ENCODE assay signal across 18 cellular contexts in the genomic region with DNA sequence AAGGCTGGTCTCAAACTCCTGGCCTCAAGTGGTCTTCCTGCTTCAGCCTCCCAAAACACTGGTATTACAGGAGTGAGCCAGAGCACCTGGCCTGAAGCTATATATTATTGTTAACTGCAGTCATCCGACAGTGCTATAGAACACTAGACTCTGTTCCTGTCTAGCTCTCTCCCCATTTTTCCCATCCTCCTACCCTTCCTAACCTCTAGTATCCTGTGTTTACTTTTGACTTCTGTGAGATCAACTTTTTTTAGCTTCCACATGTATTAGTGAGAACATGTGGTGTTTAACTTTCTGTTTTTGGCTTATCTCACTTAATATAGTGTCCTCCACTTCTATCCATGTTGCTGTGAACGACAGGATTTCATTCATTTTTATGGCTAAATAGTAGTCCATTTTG. TPM values are rescaled to one million over a fixed set of nuclear protein-coding genes. Genes with fewer than 3 reads are reported as not detected.
DNase-seq lines count a peak whose midpoint lies in the region; ATAC-seq and TF ChIP-seq lines count a peak whose summit lies in the region.
"Had no signal": no experiment of that assay in that cellular context is flagged by ENCODE, and none has a peak within 500 bp of the region (broad histone marks: within the 10 kb centered on the region; RNA-seq: fewer than 3 reads in every experiment).

No MANE protein-coding gene starts in this region.

- no peak overlapping the region for H3K4me3 ChIP-seq in HEK293 (ENCODE audit: low read depth, low read length)

- H3K27me3 Mint-ChIP-seq in activated T-cell treated with anti-CD3 and anti-CD28 coated beads, Interleukin-2, amount 50 U/mL, for 24 hours: no peaks in the 10 kb centered on the region
- no peaks in the 10 kb centered on the region for H3K27me3 Mint-ChIP-seq in activated naive CD8-positive, alpha-beta T cell
- H3K27me3 Mint-ChIP-seq in naive B cell: no peaks in the 10 kb centered on the region
- H3K27me3 Mint-ChIP-seq: CD8-positive, alpha-beta memory T cell had no signal

- CTCF ChIA-PET in HEK293 (lab: Yijun Ruan, JAX): interaction anchor here (0.9 to 2.0 kb wide), 2 partner anchors 14 to 106 kb away, joined by 3 to 10 read pairs; no protein-coding TSS in a partner anchor

- TF ChIP-seq CTCF in HEK293 (tag by site-specific recombination; IDR thresholded peaks at IDR 0.05): no peak

- no peak for DNase-seq in activated T-cell treated with anti-CD3 and anti-CD28 coated beads, Interleukin-2, amount 50 U/mL, for 24 hours
- no peak for DNase-seq in activated T-cell treated with anti-CD3 and anti-CD28 coated beads, Interleukin-2, amount 50 U/mL, for 48 hours
- DNase-seq in naive B cell: no peak
- DNase-seq in UCSD-AML1 (lab: John Stamatoyannopoulos, UW; ENCODE audit: unreplicated experiment): no peak
- DNase-seq in DMS153 treated with DMSO at 0.1 percent for 48 hours (lab: John Stamatoyannopoulos, UW; ENCODE audit: unreplicated experiment): no peak
- no peak for DNase-seq in inferior parietal cortex (ENCODE audit: extremely low spot score)
- DNase-seq: BE2C; CD8-positive, alpha-beta memory T cell; DMS 273 treated with DMSO at 0.1 percent for 48 hours; KBM-7; NCI-H1048; NCI-H2081 treated with DMSO at 0.1 percent for 48 hours; NCI-H226; NCI-H526 treated with DMSO at 0.1 percent for 48 hours; OCI-M1; RPMI8226 had no signal

- H3K9me3 Mint-ChIP-seq in activated T-cell treated with anti-CD3 and anti-CD28 coated beads, Interleukin-2, amount 50 U/mL, for 24 hours: no peaks in the 10 kb centered on the region
- no peaks in the 10 kb centered on the region for H3K9me3 Mint-ChIP-seq in activated naive CD8-positive, alpha-beta T cell (ENCODE audit: low read depth)
- H3K9me3 Mint-ChIP-seq in naive B cell: no peaks in the 10 kb centered on the region
- H3K9me3 Mint-ChIP-seq: CD8-positive, alpha-beta memory T cell had no signal

- peaks cover 17% of the 10 kb centered on the region for H3K4me1 ChIP-seq in HEK293 (ENCODE audit: control insufficient read depth, insufficient read depth, low read length)
- H3K4me1 ChIP-seq: BE2C had no signal

- H3K36me3 ChIP-seq in HEK293 (ENCODE audit: control insufficient read depth in 2 of 2, insufficient read depth in 1 of 2, low read length in 2 of 2): peaks cover 0 to 3% of the 10 kb centered on the region in 2 experiments; a peak in 1 of 3 replicates
- H3K36me3 ChIP-seq: BE2C had no signal

- peaks cover 87% of the 10 kb centered on the region for H3K36me3 Mint-ChIP-seq in activated T-cell treated with anti-CD3 and anti-CD28 coated beads, Interleukin-2, amount 50 U/mL, for 24 hours (ENCODE audit: low read depth)
- peaks cover 25% of the 10 kb centered on the region for H3K36me3 Mint-ChIP-seq in activated naive CD8-positive, alpha-beta T cell
- peaks cover 5 to 6% of the 10 kb centered on the region in 2 donors for H3K36me3 Mint-ChIP-seq in naive B cell

- ATAC-seq in naive B cell (ENCODE audit: low read depth in 2 of 2): no peak

- peaks cover 85% of the 10 kb centered on the region for H3K4me1 Mint-ChIP-seq in activated T-cell treated with anti-CD3 and anti-CD28 coated beads, Interleukin-2, amount 50 U/mL, for 24 hours (ENCODE audit: low read depth)
- H3K4me1 Mint-ChIP-seq in activated naive CD8-positive, alpha-beta T cell (ENCODE audit: low read depth): peaks cover 67% of the 10 kb centered on the region
- H3K4me1 Mint-ChIP-seq in naive B cell: peaks cover 57 to 96% (median 82%) of the 10 kb centered on the region in 3 donors

- H3K27ac ChIP-seq in HEK293 (ENCODE audit: extremely low read depth, low read depth, low read length): no peak overlapping the region

- H3K27ac Mint-ChIP-seq in activated T-cell treated with anti-CD3 and anti-CD28 coated beads, Interleukin-2, amount 50 U/mL, for 24 hours: peak overlapping the region; percentile 76
- H3K27ac Mint-ChIP-seq in activated naive CD8-positive, alpha-beta T cell: peak overlapping the region; percentile 70
- H3K27ac Mint-ChIP-seq in naive B cell: peak overlapping the region in 4 of 6 donors; percentile 2 to 96 (median 23)

- no peaks in the 10 kb centered on the region for H3K9me3 ChIP-seq in HEK293 (ENCODE audit: control insufficient read depth, insufficient read depth, low read depth, low read length)
- H3K9me3 ChIP-seq: BE2C had no signal

- H3K4me3 Mint-ChIP-seq in activated T-cell treated with anti-CD3 and anti-CD28 coated beads, Interleukin-2, amount 50 U/mL, for 24 hours: no peak overlapping the region
- H3K4me3 Mint-ChIP-seq in activated naive CD8-positive, alpha-beta T cell: no peak overlapping the region
- H3K4me3 Mint-ChIP-seq in naive B cell: no peak overlapping the region

- POLR2A ChIA-PET in HEK293 (lab: Yijun Ruan, JAX): no interaction called here

TF ChIP-seq in HEK293, 187 proteins besides CTCF, POLR2A, EP300 and RAD21:
- TF ChIP-seq, protein P1, sequence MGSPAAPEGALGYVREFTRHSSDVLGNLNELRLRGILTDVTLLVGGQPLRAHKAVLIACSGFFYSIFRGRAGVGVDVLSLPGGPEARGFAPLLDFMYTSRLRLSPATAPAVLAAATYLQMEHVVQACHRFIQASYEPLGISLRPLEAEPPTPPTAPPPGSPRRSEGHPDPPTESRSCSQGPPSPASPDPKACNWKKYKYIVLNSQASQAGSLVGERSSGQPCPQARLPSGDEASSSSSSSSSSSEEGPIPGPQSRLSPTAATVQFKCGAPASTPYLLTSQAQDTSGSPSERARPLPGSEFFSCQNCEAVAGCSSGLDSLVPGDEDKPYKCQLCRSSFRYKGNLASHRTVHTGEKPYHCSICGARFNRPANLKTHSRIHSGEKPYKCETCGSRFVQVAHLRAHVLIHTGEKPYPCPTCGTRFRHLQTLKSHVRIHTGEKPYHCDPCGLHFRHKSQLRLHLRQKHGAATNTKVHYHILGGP (tag by site-specific recombination; IDR thresholded peaks at IDR 0.05): no peak
- TF ChIP-seq ZNF146 (tag by site-specific recombination; IDR thresholded peaks at IDR 0.05): peak; percentile 64; the same call in 1 of the 2 replicates

RNA-seq across cellular contexts. Expression of a gene that starts 34.7 kb away (rescaled TPM):
- polyA plus RNA-seq in naive B cell (ENCODE audit: low read depth in 6 of 6): 10 to 100 TPM; 22.2 to 36.7 (median 27.0) TPM

Comparison
In these comparisons a context has a peak if more than half of its experiments do, and no peak if none do; other contexts are left out.
1. H3K27ac Mint-ChIP-seq: peak in every context shown above with its lines; median percentile 76 in activated T-cell treated with anti-CD3 and anti-CD28 coated beads, Interleukin-2, amount 50 U/mL, for 24 hours; 70 in activated naive CD8-positive, alpha-beta T cell; 23 in naive B cell.